18 cellular contexts compared by ENCODE assay signal in genomic region chr21:37264808-37265207, GRCh38. TPM values are rescaled to one million over a fixed set of nuclear protein-coding genes. Genes with fewer than 3 reads are reported as not detected.
DNase-seq lines count a peak whose midpoint lies in the region; ATAC-seq and TF ChIP-seq lines count a peak whose summit lies in the region.
"Had no signal": no experiment of that assay in that cellular context is flagged by ENCODE, and none has a peak within 500 bp of the region (broad histone marks: within the 10 kb centered on the region; RNA-seq: fewer than 3 reads in every experiment).

No MANE protein-coding gene starts in this region.

- peaks cover 9% of the 10 kb centered on the region for H3K23me2 ChIP-seq in H9 (ENCODE audit: insufficient read length, low read depth, low read length, poor library complexity, severe bottlenecking)

- no peaks in the 10 kb centered on the region for H3K9me3 ChIP-seq in CD4-positive, alpha-beta T cell (ENCODE audit: control insufficient read depth, low read length)
- no peaks in the 10 kb centered on the region for H3K9me3 ChIP-seq in H9 (ENCODE audit: control insufficient read depth, low read depth, low read length)
- H3K9me3 ChIP-seq: suprapubic skin had no signal

- H2BK5ac ChIP-seq in H9 (ENCODE audit: insufficient read length, low read length): no peak overlapping the region

- no peak overlapping the region for H3K4ac ChIP-seq in H9 (ENCODE audit: low read depth, low read length)

- intact Hi-C loops in CD4-positive, alpha-beta T cell (cut with DNase I, micrococcal nuclease): loop anchor here in 1 of 2 experiments (5.0 to 10.0 kb wide), 2 partner anchors 300 to 302 kb away; partner anchors contain the start of gene HLCS

- H3K36me3 Mint-ChIP-seq in CD4-positive, alpha-beta T cell (ENCODE audit: low read depth): peaks cover 12% of the 10 kb centered on the region
- H3K36me3 Mint-ChIP-seq in H9 (ENCODE audit: insufficient read depth in 1 of 3, low read depth in 3 of 3): peaks cover 0 to 13% (median 7%) of the 10 kb centered on the region in 3 experiments; a peak in 4 of 7 replicates
- peaks cover 49% of the 10 kb centered on the region for H3K36me3 Mint-ChIP-seq in activated T-helper 17 cell treated with anti-CD3 and anti-CD28 coated beads, Interleukin-2, amount 50 U/mL, for 72 hours (ENCODE audit: low read depth)

- H4K20me1 ChIP-seq in H9 (ENCODE audit: control insufficient read depth, insufficient read depth, insufficient read length): no peaks in the 10 kb centered on the region

- peaks cover 59% of the 10 kb centered on the region for H3K4me1 Mint-ChIP-seq in CD4-positive, alpha-beta T cell (ENCODE audit: low read depth)
- H3K4me1 Mint-ChIP-seq in H9: peaks cover 19 to 20% of the 10 kb centered on the region in 2 experiments
- H3K4me1 Mint-ChIP-seq in activated T-helper 17 cell treated with anti-CD3 and anti-CD28 coated beads, Interleukin-2, amount 50 U/mL, for 72 hours: peaks cover 20% of the 10 kb centered on the region

- H3K4me1 ChIP-seq in H9 (ENCODE audit: insufficient read depth, low read length): no peaks in the 10 kb centered on the region

- no peak overlapping the region for H3K23ac ChIP-seq in H9 (ENCODE audit: insufficient read length, low read depth, low read length)

- H3K79me1 ChIP-seq in H9 (ENCODE audit: insufficient read depth, low read depth, low read length, poor library complexity, severe bottlenecking): no peaks in the 10 kb centered on the region

- in situ Hi-C loops in GM13976 (cut with MboI; ENCODE audit: low sequenced_read_pairs, unreplicated experiment): no loop called here

- H3K27me3 Mint-ChIP-seq in CD4-positive, alpha-beta T cell: no peaks in the 10 kb centered on the region
- H3K27me3 Mint-ChIP-seq in H9 (ENCODE audit: low read depth): no peaks in the 10 kb centered on the region
- H3K27me3 Mint-ChIP-seq in activated T-helper 17 cell treated with anti-CD3 and anti-CD28 coated beads, Interleukin-2, amount 50 U/mL, for 72 hours: no peaks in the 10 kb centered on the region

- no peak overlapping the region for H4K8ac ChIP-seq in H9 (replicated peaks; ENCODE audit: insufficient read length, low read depth, low read length)

- CTCF ChIA-PET in CD4-positive, alpha-beta T cell (lab: Charles Lee): no interaction called here

- no peak overlapping the region for H4K91ac ChIP-seq in H9 (ENCODE audit: insufficient read length, low read depth, low read length)

- TF ChIP-seq CTCF in CD4-positive, alpha-beta T cell (IDR thresholded peaks at IDR 0.05): no peak
- TF ChIP-seq CTCF in H9 (conservative IDR thresholded peaks at IDR 0.05) (no peak), GM13976 (IDR thresholded peaks at IDR 0.05; ENCODE audit: borderline replicate concordance, control extremely low read depth, extremely low read depth, insufficient read depth, missing control alignments) (no peak)

- H3K56ac ChIP-seq in H9 (ENCODE audit: insufficient read length, low read depth, low read length): no peak overlapping the region

- POLR2A ChIA-PET in CD4-positive, alpha-beta T cell (lab: Charles Lee): interaction anchor here (1.3 to 3.8 kb wide), 4 partner anchors 35 to 101 kb away, joined by 3 to 82 read pairs (median 4); partner anchors contain the start of gene DYRK1A

- no peak overlapping the region for H3T11ph ChIP-seq in H9 (ENCODE audit: low read length)

- H3K4me2 ChIP-seq in H9 (ENCODE audit: insufficient read depth, insufficient read length, low read length): no peak overlapping the region

- peak overlapping the region; percentile 41 for H3K27ac Mint-ChIP-seq in CD4-positive, alpha-beta T cell
- peak overlapping the region in 1 of 3 experiments; percentile 43; a peak in 1 of 7 replicates for H3K27ac Mint-ChIP-seq in H9
- no peak overlapping the region for H3K27ac Mint-ChIP-seq in activated T-helper 17 cell treated with anti-CD3 and anti-CD28 coated beads, Interleukin-2, amount 50 U/mL, for 72 hours

- H3K9ac ChIP-seq in H9 (ENCODE audit: extremely low read depth, insufficient read length, low read length): no peak overlapping the region

- no peaks in the 10 kb centered on the region for H3K9me3 Mint-ChIP-seq in CD4-positive, alpha-beta T cell
- H3K9me3 Mint-ChIP-seq in H9: no peaks in the 10 kb centered on the region
- no peaks in the 10 kb centered on the region for H3K9me3 Mint-ChIP-seq in activated T-helper 17 cell treated with anti-CD3 and anti-CD28 coated beads, Interleukin-2, amount 50 U/mL, for 72 hours

- no peak overlapping the region for H2AK5ac ChIP-seq in H9 (ENCODE audit: insufficient read length, low read length)

- no peak overlapping the region for H4K5ac ChIP-seq in H9 (ENCODE audit: insufficient read length, low read depth, low read length)

- H2AFZ ChIP-seq in H9 (ENCODE audit: low read length): no peak overlapping the region

- no peak overlapping the region for H2BK20ac ChIP-seq in H9 (ENCODE audit: low read depth, low read length, poor library complexity, severe bottlenecking)

- DNase-seq in CD4-positive, alpha-beta T cell: no peak
- DNase-seq in H9: no peak
- peak; percentile 24 to 25 for DNase-seq in lung microvascular endothelial cell (ENCODE audit: low read depth in 2 of 2)
- no peak for DNase-seq in GM13976 (ENCODE audit: low spot score)
- DNase-seq in SIG-M5 treated with dmso at 0.1 percent for 504 hours (lab: John Stamatoyannopoulos, UW; ENCODE audit: unreplicated experiment): no peak
- DNase-seq in NCI-H187 (lab: John Stamatoyannopoulos, UW): no peak
- DNase-seq: activated CD4-positive, CD25-positive, alpha-beta regulatory T cell treated with anti-CD3 and anti-CD28 coated beads, Interleukin-2, amount 50 U/mL, for 72 hours; activated naive CD4-positive, alpha-beta T cell; KG1; kidney; NCI-H1930; NCI-H748 treated with DMSO at 0.1 percent for 48 hours; SIG-M5 had no signal

- peaks cover 26% of the 10 kb centered on the region; the same call in 1 of the 2 replicates for H3K79me2 ChIP-seq in H9 (ENCODE audit: insufficient read depth, low read length)

- H3K27ac ChIP-seq in CD4-positive, alpha-beta T cell (ENCODE audit: low read depth, low read length): no peak overlapping the region
- H3K27ac ChIP-seq in H9 (ENCODE audit: insufficient read length, low read depth, low read length): no peak overlapping the region
- H3K27ac ChIP-seq: C4-2B, coronary artery, suprapubic skin had no signal

- H2BK12ac ChIP-seq in H9 (ENCODE audit: insufficient read length, low read depth, low read length): no peak overlapping the region

- no peak overlapping the region for H3K14ac ChIP-seq in H9 (ENCODE audit: insufficient read depth, low read length)

- no peak overlapping the region for H3K18ac ChIP-seq in H9 (ENCODE audit: insufficient read length, low read depth, low read length)

- H3K27me3 ChIP-seq in CD4-positive, alpha-beta T cell (ENCODE audit: control insufficient read depth, insufficient read depth, low read length): no peaks in the 10 kb centered on the region
- H3K27me3 ChIP-seq in H9 (ENCODE audit: insufficient read depth, low read length): no peaks in the 10 kb centered on the region
- H3K27me3 ChIP-seq: suprapubic skin had no signal

- no CpG with 5 or more reads among the region's 4 CpGs for WGBS in H9 (ENCODE audit: extremely low coverage, insufficient read length, low lambda C conversion rate)

- H3K4me3 Mint-ChIP-seq in CD4-positive, alpha-beta T cell: peak overlapping the region; percentile 59
- H3K4me3 Mint-ChIP-seq in H9: peak overlapping the region; percentile 24 to 30; a peak in 1 of 5 replicates
- H3K4me3 Mint-ChIP-seq in activated T-helper 17 cell treated with anti-CD3 and anti-CD28 coated beads, Interleukin-2, amount 50 U/mL, for 72 hours: peak overlapping the region; percentile 80

- H2BK120ac ChIP-seq in H9 (ENCODE audit: low read depth, low read length, poor library complexity, severe bottlenecking): no peak overlapping the region

- H2BK15ac ChIP-seq in H9 (ENCODE audit: low read depth, low read length): no peak overlapping the region

- no peak for ATAC-seq in CD4-positive, alpha-beta T cell (ENCODE audit: poor library complexity)
- no peak for ATAC-seq in activated T-helper 17 cell treated with anti-CD3 and anti-CD28 coated beads, Interleukin-2, amount 50 U/mL, for 72 hours (replicated peaks)
- no peak for ATAC-seq in HG02840 (IDR thresholded peaks at IDR 0.05; ENCODE audit: low FRiP score, unreplicated experiment)

RNA-seq across cellular contexts. Expression of gene VPS26C, which starts 2.3 kb away (rescaled TPM):
- total RNA-seq in CD4-positive, alpha-beta T cell: 10 to 100 TPM; 31.8 to 36.0 TPM
- total RNA-seq in H9 (2021) (54.5 and 58.0 TPM in 2 replicates), lung microvascular endothelial cell (61.0 and 79.8 TPM in 2 replicates)
- total RNA-seq in activated T-helper 17 cell treated with anti-CD3 and anti-CD28 coated beads, Interleukin-2, amount 50 U/mL, for 72 hours: 10 to 100 TPM; 72.1 to 78.5 TPM

Comparison
In these comparisons a context has a peak if more than half of its experiments do, and no peak if none do; other contexts are left out.
1. DNase-seq: peak in lung microvascular endothelial cell (2 of 2); none in CD4-positive, alpha-beta T cell (0 of 10), H9 (single experiment), GM13976 (single experiment), SIG-M5 treated with dmso at 0.1 percent for 504 hours (single experiment) and NCI-H187 (0 of 2).
2. H3K4me3 Mint-ChIP-seq: peak in every context shown above with its lines; median percentile 80 in activated T-helper 17 cell treated with anti-CD3 and anti-CD28 coated beads, Interleukin-2, amount 50 U/mL, for 72 hours; 59 in CD4-positive, alpha-beta T cell; 27 in H9.